Comparison of ENCODE assay signal across 18 cellular contexts in genomic region chr1:244344001-244344400, GRCh38.
"Had no signal": no experiment of that assay in that cellular context is flagged by ENCODE, and none has a peak within 500 bp of the region (broad histone marks: within the 10 kb centered on the region; RNA-seq: fewer than 3 reads in every experiment).

No MANE protein-coding gene starts in this region.

- H3K4me3 ChIP-seq: lung, suprapubic skin, thyroid gland had no signal

- H3K9me3 Mint-ChIP-seq: immature natural killer cell, nephron, type B pancreatic cell had no signal

- DNase-seq: erythroblast; foreskin keratinocyte; immature natural killer cell; left ventricle myocardium superior; mesenchymal stem cell; naive B cell; posterior cingulate gyrus; right cardiac atrium; small intestine; stimulated activated CD4-positive, alpha-beta T cell treated with anti-CD3 and anti-CD28 coated beads, Interleukin-2, amount 100 ng/mL, for 48 hours; stimulated activated naive CD8-positive, alpha-beta T cell treated with anti-CD3 and anti-CD28 coated beads, Interleukin-15, Interleukin-2, amounts not matched to agents 100 U/mL and 50 U/mL, for 24 hours; thyroid gland had no signal

- H3K27ac Mint-ChIP-seq: dendritic cell treated with granulocyte-macrophage colony-stimulating factor and Interleukin-4, amounts not matched to agents 40 ng/mL and 50 ng/mL, for 4 days; immature natural killer cell; naive B cell; nephron; type B pancreatic cell had no signal

- H3K27me3 ChIP-seq: foreskin keratinocyte, neutrophil, suprapubic skin, thyroid gland had no signal

- H3K36me3 Mint-ChIP-seq: type B pancreatic cell had no signal

- H3K27me3 Mint-ChIP-seq: dendritic cell treated with granulocyte-macrophage colony-stimulating factor and Interleukin-4, amounts not matched to agents 40 ng/mL and 50 ng/mL, for 4 days; type B pancreatic cell had no signal

- H3K4me3 Mint-ChIP-seq: dendritic cell treated with granulocyte-macrophage colony-stimulating factor and Interleukin-4, amounts not matched to agents 40 ng/mL and 50 ng/mL, for 4 days; immature natural killer cell; naive B cell; nephron; type B pancreatic cell had no signal

- ATAC-seq: foreskin keratinocyte; left ventricle myocardium superior; right cardiac atrium; stimulated activated naive CD8-positive, alpha-beta T cell treated with anti-CD3 and anti-CD28 coated beads, Interleukin-15, Interleukin-2, amounts not matched to agents 100 U/mL and 50 U/mL, for 24 hours had no signal

- H3K36me3 ChIP-seq: neutrophil, suprapubic skin, thyroid gland had no signal

- H3K9me3 ChIP-seq: neutrophil, suprapubic skin, thyroid gland had no signal

- H3K27ac ChIP-seq: foreskin keratinocyte, neutrophil, suprapubic skin, thyroid gland had no signal
